In genomic region chr4:83503974-83504373, GRCh38 we compare ENCODE assay signal across 1 cellular context.
TF ChIP-seq lines count a peak whose summit lies in the region.

No MANE protein-coding gene starts in this region.

TF ChIP-seq in H1, 55 proteins besides CTCF, POLR2A, EP300 and RAD21:
- no peak for TF ChIP-seq HDAC6 (IDR thresholded peaks at IDR 0.05; ENCODE audit: low read depth, low read length)
- no peak for TF ChIP-seq BACH1 (IDR thresholded peaks at IDR 0.05; ENCODE audit: low read length)
- no peak for TF ChIP-seq POU5F1 (IDR thresholded peaks at IDR 0.05; ENCODE audit: low read depth, low read length)
- no peak for TF ChIP-seq SP2 (IDR thresholded peaks at IDR 0.05; ENCODE audit: low read length)
- no peak for TF ChIP-seq EGR1 (IDR thresholded peaks at IDR 0.05; ENCODE audit: borderline replicate concordance, low read depth, low read length)
- TF ChIP-seq TEAD4 (IDR thresholded peaks at IDR 0.05; ENCODE audit: low read depth, low read length) = no peak
- no peak for TF ChIP-seq CEBPB (IDR thresholded peaks at IDR 0.05; ENCODE audit: low read depth, low read length)
- TF ChIP-seq ATF2 (IDR thresholded peaks at IDR 0.05; ENCODE audit: low read length) = no peak
- TF ChIP-seq GABPA (IDR thresholded peaks at IDR 0.05; ENCODE audit: borderline replicate concordance, insufficient read depth, low read length) = no peak
- no peak for TF ChIP-seq GTF2F1 (IDR thresholded peaks at IDR 0.05; ENCODE audit: borderline replicate concordance, low read depth, low read length)
- no peak for TF ChIP-seq KDM1A (IDR thresholded peaks at IDR 0.05; ENCODE audit: borderline replicate concordance, low read length)
- no peak for TF ChIP-seq SIN3A (conservative IDR thresholded peaks at IDR 0.05 in 1 of 2, IDR thresholded peaks at IDR 0.05 in 1 of 2; ENCODE audit: low read depth in 1 of 2, low read length in 2 of 2)
- no peak for TF ChIP-seq CTBP2 (IDR thresholded peaks at IDR 0.05; ENCODE audit: borderline replicate concordance, insufficient read depth, insufficient read length, low read length)
- TF ChIP-seq RNF2 (IDR thresholded peaks at IDR 0.05; ENCODE audit: borderline replicate concordance, low read depth, low read length, missing control alignments, poor library complexity, severe bottlenecking) = no peak
- TF ChIP-seq ASH2L (IDR thresholded peaks at IDR 0.05; ENCODE audit: low read length) = no peak
- no peak for TF ChIP-seq RXRA (IDR thresholded peaks at IDR 0.05; ENCODE audit: insufficient read depth, low read depth, low read length)
- no peak for TF ChIP-seq ZNF274 (IDR thresholded peaks at IDR 0.05; ENCODE audit: borderline replicate concordance, extremely low read depth, low read length)
- TF ChIP-seq CHD1 (IDR thresholded peaks at IDR 0.05; ENCODE audit: low read depth, low read length) = no peak
